In the genomic region with DNA sequence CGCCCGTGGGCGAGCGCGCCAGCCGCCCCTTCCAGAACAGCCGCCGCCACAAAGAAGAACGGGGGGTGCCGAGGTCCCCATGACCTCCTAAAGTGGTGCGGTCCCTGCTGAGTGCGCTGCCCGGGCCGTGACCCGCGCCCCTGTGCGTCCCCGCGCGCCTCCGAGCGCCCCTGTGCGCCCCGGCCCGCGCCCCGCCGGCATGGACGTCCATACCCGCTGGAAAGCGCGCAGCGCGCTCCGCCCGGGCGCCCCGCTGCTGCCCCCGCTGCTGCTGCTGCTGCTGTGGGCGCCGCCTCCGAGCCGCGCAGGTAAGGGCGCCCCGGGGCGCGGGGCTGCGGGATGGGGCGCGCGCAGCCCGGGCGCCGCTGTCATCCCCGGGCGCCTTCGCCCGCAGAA, we compare ENCODE assay signal across 10 cellular contexts. TPM values are rescaled to one million over a fixed set of nuclear protein-coding genes. Genes with fewer than 3 reads are reported as not detected.
DNase-seq lines count a peak whose midpoint lies in the region; ATAC-seq, FAIRE-seq and TF ChIP-seq lines count a peak whose summit lies in the region.
"Had no signal": no experiment of that assay in that cellular context is flagged by ENCODE, and none has a peak within 500 bp of the region (broad histone marks: within the 10 kb centered on the region; RNA-seq: fewer than 3 reads in every experiment).

No MANE protein-coding gene starts in this region.

- intact Hi-C loops in pancreas (cut with DNase I) = no loop called here

- H3K9me3 ChIP-seq in BE2C (no peaks in the 10 kb centered on the region), Peyer's patch (peaks cover 0 to 4% (median 0%) of the 10 kb centered on the region in 4 donors), pancreas (no peaks in the 10 kb centered on the region)

- H3K27me3 ChIP-seq in BE2C (peaks cover 3% of the 10 kb centered on the region; the same call in 1 of the 2 replicates), Peyer's patch (no peaks in the 10 kb centered on the region), pancreas (no peaks in the 10 kb centered on the region)

- no peak for TF ChIP-seq POLR2A in Peyer's patch (IDR thresholded peaks at IDR 0.05)

- H3K36me3 ChIP-seq in BE2C = no peaks in the 10 kb centered on the region
- H3K36me3 ChIP-seq in Peyer's patch = no peaks in the 10 kb centered on the region
- H3K36me3 ChIP-seq in pancreas = no peaks in the 10 kb centered on the region

- no peak for DNase-seq in BE2C
- DNase-seq in Peyer's patch = no peak
- DNase-seq in fibroblast of the aortic adventitia (ENCODE audit: low read depth) = no peak
- DNase-seq in pancreas = no peak
- DNase-seq in ecto neural progenitor cell (ENCODE audit: low spot score) = no peak
- DNase-seq: DMS53; effector CD8-positive, alpha-beta T cell had no signal

- TF ChIP-seq CTCF in BE2C (IDR thresholded peaks at IDR 0.05; ENCODE audit: low read depth, low read length) (no peak), Peyer's patch (IDR thresholded peaks at IDR 0.05) (no peak), fibroblast of the aortic adventitia (IDR thresholded peaks at IDR 0.05; ENCODE audit: insufficient read depth, low read length) (no peak), pancreas (IDR thresholded peaks at IDR 0.05) (no peak)

- 1% methylated on average over 33 to 59 of the region's 59 CpGs for WGBS in pancreas, 2 donors

- ATAC-seq in pancreas = peak in 1 of 4 donors; percentile 8
- no peak for ATAC-seq in HG03159 (IDR thresholded peaks at IDR 0.05; ENCODE audit: unreplicated experiment)
- no peak for ATAC-seq in GM21515 (IDR thresholded peaks at IDR 0.05; ENCODE audit: unreplicated experiment)
- no peak for ATAC-seq in HG02642 (IDR thresholded peaks at IDR 0.05; ENCODE audit: poor library complexity, unreplicated experiment)

- H3K27ac ChIP-seq in Peyer's patch (peak overlapping the region; percentile 73 to 98 (median 82)), pancreas (no peak overlapping the region)

- no peak for FAIRE-seq in pancreas (lab: Jason Lieb, UNC)

- H3K4me3 ChIP-seq in BE2C (ENCODE audit: low read depth, low read length) (peak overlapping the region; percentile 50), Peyer's patch (peak overlapping the region; percentile 39 to 65 (median 50)), fibroblast of the aortic adventitia (ENCODE audit: low read depth, low read length) (peak overlapping the region; percentile 96), pancreas (peak overlapping the region; percentile 23 to 55 (median 38))

- peaks cover 28% of the 10 kb centered on the region for H3K4me1 ChIP-seq in BE2C
- H3K4me1 ChIP-seq in Peyer's patch = peaks cover 0 to 17% (median 0%) of the 10 kb centered on the region in 4 donors
- H3K4me1 ChIP-seq in pancreas = no peaks in the 10 kb centered on the region

RNA-seq across cellular contexts. Expression of a gene that starts 0.4 kb away (rescaled TPM):
- polyA plus RNA-seq in BE2C (2012; ENCODE audit: insufficient read depth, insufficient read length, low read depth) = 2.0 TPM
- 10 to 100 TPM in 2 of 4 donors, 1 to 10 TPM in 2; 4.9 to 97.4 (median 11.9) TPM for total RNA-seq in Peyer's patch
- 171 and 188 TPM in 2 replicates for total RNA-seq in fibroblast of the aortic adventitia (ENCODE audit: low replicate concordance)
- total RNA-seq in pancreas = 10 to 100 TPM in 2 of 6 donors, 1 to 10 TPM in 4; 1.2 to 62.8 (median 4.6) TPM
- polyA plus RNA-seq in pancreas = 1 to 10 TPM; 2.6 to 4.1 TPM

Comparison
In these comparisons a context has a peak if more than half of its experiments do, and no peak if none do; other contexts are left out.
1. H3K4me3 ChIP-seq: peak in every context shown above with its lines; median percentile 96 in fibroblast of the aortic adventitia; 50 in BE2C; 50 in Peyer's patch; 38 in pancreas.
2. H3K27ac ChIP-seq: peak in Peyer's patch (4 of 4); none in pancreas (0 of 4).